ENCODE assay signal across 8 cellular contexts in the genomic region with DNA sequence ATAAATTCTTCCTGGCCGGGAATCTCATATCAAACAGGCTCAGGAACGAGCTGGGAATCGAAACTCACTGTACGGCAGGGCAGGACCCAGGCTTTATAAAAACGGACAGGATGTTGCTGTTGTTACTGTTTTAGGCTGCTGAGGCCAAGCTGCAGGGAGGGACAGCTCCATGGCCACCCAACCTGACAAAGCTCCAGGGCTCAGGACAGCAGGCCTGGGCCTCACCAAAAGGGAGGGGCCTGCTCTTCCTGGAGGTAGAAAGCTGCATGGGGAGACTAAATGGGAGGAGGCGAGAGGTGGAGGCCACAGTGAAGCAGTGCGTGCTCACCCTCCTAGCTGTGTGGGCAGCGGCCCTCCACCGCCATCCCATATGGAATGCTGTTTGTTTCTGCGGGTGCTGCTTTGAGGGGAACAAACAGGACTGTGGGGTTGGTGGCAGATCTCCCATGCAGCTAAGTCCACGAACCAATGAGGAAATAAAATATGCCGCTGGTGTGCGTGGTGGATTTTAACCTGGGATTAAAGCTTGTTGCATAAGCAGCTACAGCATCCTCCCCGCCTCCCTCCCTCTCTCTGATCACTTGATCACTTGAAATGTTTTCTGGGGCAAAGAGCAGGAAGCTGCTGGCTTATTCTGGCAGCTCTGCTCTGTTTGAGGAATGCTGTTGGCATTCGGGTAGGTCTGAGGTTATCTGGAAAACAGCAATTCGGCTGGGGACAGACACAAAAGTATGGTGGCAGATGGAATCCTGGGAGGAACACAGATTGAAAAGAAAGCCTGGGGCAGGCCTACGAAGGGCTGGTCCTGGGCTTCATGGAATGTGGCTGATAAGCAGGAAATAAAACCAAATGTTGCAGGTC. TPM values are rescaled to one million over a fixed set of nuclear protein-coding genes. Genes with fewer than 3 reads are reported as not detected.
DNase-seq lines count a peak whose midpoint lies in the region; TF ChIP-seq lines count a peak whose summit lies in the region.

No MANE protein-coding gene starts in this region.

- H3K4me1 ChIP-seq in SK-N-SH (ENCODE audit: control insufficient read depth in 1 of 2, insufficient read depth in 2 of 2, low read depth in 1 of 2, low read length in 1 of 2), result peaks cover 56 to 67% of the 10 kb centered on the region in 2 experiments
- peaks cover 43% of the 10 kb centered on the region for H3K4me1 ChIP-seq in endodermal cell (ENCODE audit: control insufficient read depth, insufficient read depth, low read length)
- peaks cover 49% of the 10 kb centered on the region for H3K4me1 ChIP-seq in mesendoderm (ENCODE audit: control insufficient read depth, low read depth, low read length)
- H3K4me1 ChIP-seq in tibial nerve, result peaks cover 14 to 91% (median 81%) of the 10 kb centered on the region in 4 donors

- H3K9me2 ChIP-seq in SK-N-SH, result no peaks in the 10 kb centered on the region

- H3K56ac ChIP-seq in mesendoderm (ENCODE audit: low read length), result peak overlapping the region; percentile 98

- no peak overlapping the region for H3K23ac ChIP-seq in mesendoderm (ENCODE audit: low read length)

- peak overlapping the region; percentile 100 for H2BK120ac ChIP-seq in mesendoderm (ENCODE audit: low read depth, low read length)

- no peak for TF ChIP-seq CTCF in SK-N-SH (IDR thresholded peaks at IDR 0.05)
- no peak for TF ChIP-seq CTCF in endodermal cell (conservative IDR thresholded peaks at IDR 0.05)
- TF ChIP-seq CTCF in tibial nerve (IDR thresholded peaks at IDR 0.05), result no peak

- TF ChIP-seq EP300 in SK-N-SH (IDR thresholded peaks at IDR 0.05; ENCODE audit: borderline replicate concordance in 1 of 2, low read depth in 1 of 2, low read length in 1 of 2), result peak; percentile 84 to 90
- peak; percentile 90 to 98 for TF ChIP-seq EP300 in tibial nerve (IDR thresholded peaks at IDR 0.05)

- peak overlapping the region; percentile 32 for H2BK5ac ChIP-seq in mesendoderm (ENCODE audit: low read length)

- H3K4me3 Mint-ChIP-seq in endodermal cell, result peak overlapping the region; percentile 29

- H3K27ac ChIP-seq in SK-N-SH (ENCODE audit: low read depth in 2 of 2, low read length in 1 of 2) (peak overlapping the region; percentile 97 to 100), endodermal cell (ENCODE audit: low read depth, low read length) (peak overlapping the region; percentile 99), mesendoderm (ENCODE audit: low read depth, low read length) (peak overlapping the region; percentile 98), tibial nerve (peak overlapping the region; percentile 92 to 100 (median 98))

- H4K5ac ChIP-seq in mesendoderm (ENCODE audit: low read length), result peak overlapping the region; percentile 81

- no peaks in the 10 kb centered on the region for H3K36me3 Mint-ChIP-seq in endodermal cell (ENCODE audit: low read depth)

- H3K18ac ChIP-seq in mesendoderm (ENCODE audit: low read length), result peak overlapping the region; percentile 100

- H3K4me3 ChIP-seq in SK-N-SH (ENCODE audit: low read depth in 2 of 2, low read length in 1 of 2), result 0 out of 4 replicates have a peak overlapping the region, but pooled peaks of 1 of the 2 experiments have one; percentile 10
- H3K4me3 ChIP-seq in endodermal cell (ENCODE audit: low read length), result no peak overlapping the region
- H3K4me3 ChIP-seq in mesendoderm (ENCODE audit: low read length), result no peak overlapping the region
- H3K4me3 ChIP-seq in tibial nerve, result peak overlapping the region in 2 of 4 donors; percentile 12 to 17

- TF ChIP-seq POLR2A in tibial nerve (IDR thresholded peaks at IDR 0.05), result peak; percentile 51 to 69

- H3K36me3 ChIP-seq in SK-N-SH (replicated peaks in 1 of 2; ENCODE audit: control insufficient read depth in 1 of 2, insufficient read depth in 2 of 2, low read length in 1 of 2) (no peaks in the 10 kb centered on the region), endodermal cell (ENCODE audit: control insufficient read depth, insufficient read depth, low read length) (no peaks in the 10 kb centered on the region), mesendoderm (ENCODE audit: control insufficient read depth, insufficient read depth, low read length) (no peaks in the 10 kb centered on the region), tibial nerve (no peaks in the 10 kb centered on the region)

- peak overlapping the region; percentile 89 for H3K9ac ChIP-seq in SK-N-SH
- H3K9ac ChIP-seq in endodermal cell (ENCODE audit: extremely low read depth, low read length, poor library complexity, severe bottlenecking), result no peak overlapping the region
- H3K9ac ChIP-seq in mesendoderm (ENCODE audit: low read length), result peak overlapping the region; percentile 45

- DNase-seq in DMS153 (lab: John Stamatoyannopoulos, UW) (peak; percentile 83), HuH-7.5 (ENCODE audit: low spot score) (peak; percentile 82), SK-N-SH (peak; percentile 67), endodermal cell (peak; percentile 85), mesendoderm (peak; percentile 98), tibial nerve (ENCODE audit: low spot score in 2 of 2) (peak; percentile 72 to 90)
- no peak for DNase-seq in stimulated activated CD4-positive, alpha-beta T cell treated with anti-CD3 and anti-CD28 coated beads, Interleukin-2, amount 100 ng/mL, for 48 hours
- no peak for DNase-seq in stimulated activated CD4-positive, alpha-beta T cell treated with anti-CD3 and anti-CD28 coated beads, Interleukin-4, amount 100 ng/mL, for 1 hour

- H3K27ac Mint-ChIP-seq in endodermal cell, result no peak overlapping the region

- H3K27me3 Mint-ChIP-seq in endodermal cell (ENCODE audit: insufficient read depth), result no peaks in the 10 kb centered on the region

- H2BK15ac ChIP-seq in mesendoderm (replicated peaks; ENCODE audit: low read depth), result peak overlapping the region; percentile 38

- H3K27me3 ChIP-seq in SK-N-SH (ENCODE audit: insufficient read depth), result no peaks in the 10 kb centered on the region
- no peaks in the 10 kb centered on the region for H3K27me3 ChIP-seq in endodermal cell (ENCODE audit: control insufficient read depth, insufficient read depth, low read length, poor library complexity, severe bottlenecking)
- H3K27me3 ChIP-seq in mesendoderm (ENCODE audit: insufficient read depth, low read length, poor library complexity), result no peaks in the 10 kb centered on the region
- H3K27me3 ChIP-seq in tibial nerve, result no peaks in the 10 kb centered on the region

- H2AFZ ChIP-seq in SK-N-SH (ENCODE audit: low read depth), result no peak overlapping the region; the same call in 1 of the 2 replicates

- CTCF ChIA-PET in SK-N-SH (lab: Yijun Ruan, JAX), result interaction anchor here (0.7 to 13.1 kb wide), 8 partner anchors 11 to 262 kb away, joined by 3 to 99 read pairs (median 4); no protein-coding TSS in a partner anchor

- no peaks in the 10 kb centered on the region for H4K20me1 ChIP-seq in SK-N-SH (ENCODE audit: insufficient read depth)

- peaks cover 58% of the 10 kb centered on the region for H3F3A ChIP-seq in SK-N-SH (replicated peaks; ENCODE audit: insufficient read depth)

- no peak overlapping the region for H4K8ac ChIP-seq in mesendoderm (ENCODE audit: low read depth, low read length)

- peaks cover 2% of the 10 kb centered on the region for H3K79me1 ChIP-seq in mesendoderm (ENCODE audit: low read length)

- peak overlapping the region; percentile 99 for H2AK5ac ChIP-seq in mesendoderm (ENCODE audit: low read length)

- H3K4ac ChIP-seq in mesendoderm (ENCODE audit: low read depth, low read length), result peak overlapping the region; percentile 100

- 16% methylated on average over 15 of the region's 17 CpGs for WGBS in SK-N-SH (ENCODE audit: low lambda C conversion rate)
- 41 to 65% methylated on average over 12 to 17 of the region's 17 CpGs for WGBS in endodermal cell (ENCODE audit: insufficient coverage in 1 of 2, insufficient read length in 1 of 2), 2 experiments
- no CpG with 5 or more reads among the region's 17 CpGs for WGBS in mesendoderm (ENCODE audit: extremely low coverage, insufficient coverage, low lambda C conversion rate)
- WGBS in tibial nerve, 2 donors, result 7 to 13% methylated on average over 17 of the region's 17 CpGs

- H3K9me3 ChIP-seq in SK-N-SH (no peaks in the 10 kb centered on the region), endodermal cell (ENCODE audit: control insufficient read depth, low read length) (no peaks in the 10 kb centered on the region), tibial nerve (no peaks in the 10 kb centered on the region)

- peaks cover 60% of the 10 kb centered on the region for H3K4me1 Mint-ChIP-seq in endodermal cell

- no peaks in the 10 kb centered on the region for H3K9me3 Mint-ChIP-seq in endodermal cell

- peak; percentile 23; the same call in 1 of the 2 replicates for TF ChIP-seq RAD21 in SK-N-SH (IDR thresholded peaks at IDR 0.05; ENCODE audit: low read length)

- POLR2A ChIA-PET in SK-N-SH (lab: Yijun Ruan, JAX), result interaction anchor here (0.8 to 1.0 kb wide), 3 partner anchors 25 to 96 kb away, joined by 3 to 4 read pairs (median 4); no protein-coding TSS in a partner anchor

- H3K79me2 ChIP-seq in SK-N-SH (ENCODE audit: insufficient read depth), result peaks cover 29% of the 10 kb centered on the region
- peaks cover 38% of the 10 kb centered on the region for H3K79me2 ChIP-seq in mesendoderm (ENCODE audit: control insufficient read depth, insufficient read depth, low read length)

- H3K4me2 ChIP-seq in SK-N-SH, result peak overlapping the region; percentile 79
- H3K4me2 ChIP-seq in mesendoderm (ENCODE audit: low read length), result no peak overlapping the region

TF ChIP-seq in SK-N-SH, 30 proteins besides CTCF, POLR2A, EP300 and RAD21 (continues in another document):
- TF ChIP-seq, protein P1, sequence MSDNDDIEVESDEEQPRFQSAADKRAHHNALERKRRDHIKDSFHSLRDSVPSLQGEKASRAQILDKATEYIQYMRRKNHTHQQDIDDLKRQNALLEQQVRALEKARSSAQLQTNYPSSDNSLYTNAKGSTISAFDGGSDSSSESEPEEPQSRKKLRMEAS (IDR thresholded peaks at IDR 0.05; ENCODE audit: low read depth), result peak; percentile 45
- TF ChIP-seq FOXJ3 (CRISPR knock-in tag; IDR thresholded peaks at IDR 0.05) (peak; percentile 74), JUND (IDR thresholded peaks at IDR 0.05) (peak; percentile 56), NFIC (IDR thresholded peaks at IDR 0.05; ENCODE audit: borderline replicate concordance) (peak; percentile 92), FOXM1 (IDR thresholded peaks at IDR 0.05; ENCODE audit: low read depth) (peak; percentile 76; the same call in 1 of the 2 replicates)

RNA-seq across cellular contexts. Expression of a gene that starts 2.4 kb away (rescaled TPM):
- 20.6 and 25.3 TPM in 2 replicates for polyA plus RNA-seq in SK-N-SH (2012; rRNA removed)
- polyA plus RNA-seq in SK-N-SH (2012; cell fraction: cytosol; rRNA removed), result 19.5 and 20.5 TPM in 2 replicates
- 54.6 and 62.7 TPM in 2 replicates for polyA plus RNA-seq in SK-N-SH (2012; cell fraction: nucleus; rRNA removed)
- total RNA-seq in endodermal cell (10 to 100 TPM; 85.0 to 99.9 TPM), tibial nerve (10 to 100 TPM; 45.3 to 69.9 (median 49.8) TPM)
- 47.1 TPM for polyA plus RNA-seq in endodermal cell (2013, experiment 1 of 2)
- 46.3 TPM for polyA plus RNA-seq in endodermal cell (2013, experiment 2 of 2)
- 29.6 TPM for polyA plus RNA-seq in mesendoderm (2013, experiment 1 of 2)
- 30.9 TPM for polyA plus RNA-seq in mesendoderm (2013, experiment 2 of 2)

Comparison
In these comparisons a context has a peak if more than half of its experiments do, and no peak if none do; other contexts are left out.
1. DNase-seq: peak in DMS153 (single experiment), HuH-7.5 (single experiment), SK-N-SH (single experiment), endodermal cell (single experiment), mesendoderm (single experiment) and tibial nerve (2 of 2); none in stimulated activated CD4-positive, alpha-beta T cell treated with anti-CD3 and anti-CD28 coated beads, Interleukin-2, amount 100 ng/mL, for 48 hours (0 of 2) and stimulated activated CD4-positive, alpha-beta T cell treated with anti-CD3 and anti-CD28 coated beads, Interleukin-4, amount 100 ng/mL, for 1 hour (single experiment).
2. Peak in every context shown above with its lines, with median percentiles within 50 percentile points of each other: H3K27ac ChIP-seq.